9 cellular contexts compared by ENCODE assay signal in the genomic region with DNA sequence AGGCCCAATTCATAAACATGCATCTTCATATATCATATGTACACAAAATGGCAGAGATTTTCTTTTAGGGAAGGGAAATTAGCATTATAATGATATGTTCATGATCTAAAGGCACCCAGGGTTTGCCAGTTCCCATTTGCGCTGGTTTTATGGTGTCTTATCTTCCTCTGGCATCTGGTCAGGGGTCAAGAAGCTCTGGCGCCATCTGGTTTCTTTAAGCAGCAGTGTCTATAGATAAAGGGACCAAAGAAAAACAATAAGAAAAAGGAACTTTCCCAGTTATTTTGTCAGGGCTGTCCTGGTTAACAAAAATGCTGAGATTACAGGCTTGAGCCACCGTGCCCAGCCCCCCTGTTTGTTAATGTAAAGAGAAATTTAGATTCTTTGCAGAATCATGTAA. TPM values are rescaled to one million over a fixed set of nuclear protein-coding genes. Genes with fewer than 3 reads are reported as not detected.
DNase-seq lines count a peak whose midpoint lies in the region; ATAC-seq and TF ChIP-seq lines count a peak whose summit lies in the region.
"Had no signal": no experiment of that assay in that cellular context is flagged by ENCODE, and none has a peak within 500 bp of the region (broad histone marks: within the 10 kb centered on the region; RNA-seq: fewer than 3 reads in every experiment).

No MANE protein-coding gene starts in this region.

- peak overlapping the region in 3 of 4 donors; percentile 42 to 76 (median 61) for H3K4me3 Mint-ChIP-seq in CD4-positive, CD25-positive, alpha-beta regulatory T cell

- peak in 1 of 3 donors; percentile 51 for DNase-seq in CD4-positive, CD25-positive, alpha-beta regulatory T cell
- DNase-seq in HFF-Myc (ENCODE audit: extremely low read depth, low read depth), result no peak
- DNase-seq in SK-MEL-5 (ENCODE audit: low read depth, low spot score), result peak; percentile 60
- peak; percentile 23 for DNase-seq in iPS-NIHi11 (ENCODE audit: low spot score)
- no peak for DNase-seq in NCI-H226
- DNase-seq in left lobe of liver (ENCODE audit: low spot score), result no peak
- DNase-seq in dorsolateral prefrontal cortex, result no peak

- no peak overlapping the region for H3K4me3 ChIP-seq in CD4-positive, CD25-positive, alpha-beta regulatory T cell (ENCODE audit: low read depth, low read length)
- H3K4me3 ChIP-seq in HFF-Myc (replicated peaks; ENCODE audit: low read depth, low read length), result no peak overlapping the region
- no peak overlapping the region for H3K4me3 ChIP-seq in dorsolateral prefrontal cortex

- no peaks in the 10 kb centered on the region for H3K36me3 Mint-ChIP-seq in CD4-positive, CD25-positive, alpha-beta regulatory T cell

- ATAC-seq in CD4-positive, CD25-positive, alpha-beta regulatory T cell (ENCODE audit: low read depth in 2 of 2), result no peak
- ATAC-seq in GM21737 (IDR thresholded peaks at IDR 0.05; ENCODE audit: unreplicated experiment) (no peak), left lobe of liver (no peak)

- H3K4me1 ChIP-seq in CD4-positive, CD25-positive, alpha-beta regulatory T cell (ENCODE audit: control insufficient read depth, insufficient read depth, low read length, poor library complexity, severe bottlenecking), result peaks cover 12% of the 10 kb centered on the region

- peaks cover 0 to 3% (median 0%) of the 10 kb centered on the region in 7 donors for H3K9me3 Mint-ChIP-seq in CD4-positive, CD25-positive, alpha-beta regulatory T cell

- no peaks in the 10 kb centered on the region for H3K27me3 ChIP-seq in CD4-positive, CD25-positive, alpha-beta regulatory T cell (ENCODE audit: control insufficient read depth, insufficient read depth, low read length)
- H3K27me3 ChIP-seq in dorsolateral prefrontal cortex, result no peaks in the 10 kb centered on the region
- H3K27me3 ChIP-seq: neutrophil had no signal

- peaks cover under 1% of the 10 kb centered on the region for H3K27me3 Mint-ChIP-seq in CD4-positive, CD25-positive, alpha-beta regulatory T cell

- peaks cover 7 to 23% (median 12%) of the 10 kb centered on the region in 4 donors for H3K4me1 Mint-ChIP-seq in CD4-positive, CD25-positive, alpha-beta regulatory T cell

- H3K27ac Mint-ChIP-seq in CD4-positive, CD25-positive, alpha-beta regulatory T cell, result no peak overlapping the region

- intact Hi-C loops in dorsolateral prefrontal cortex (cut with DNase I), result no loop called here

- TF ChIP-seq CTCF in HFF-Myc (IDR thresholded peaks at IDR 0.05; ENCODE audit: low read depth, low read length, missing control alignments) (peak; percentile 31), dorsolateral prefrontal cortex (IDR thresholded peaks at IDR 0.05 in 54 of 56, conservative IDR thresholded peaks at IDR 0.05 in 2 of 56; ENCODE audit: low read depth in 1 of 56, partially characterized antibody in 56 of 56) (peak in 6 of 56 donors; percentile 9 to 30 (median 20))

- no peak overlapping the region for H3K27ac ChIP-seq in CD4-positive, CD25-positive, alpha-beta regulatory T cell (ENCODE audit: insufficient read depth, low read length, poor library complexity, severe bottlenecking)
- H3K27ac ChIP-seq in dorsolateral prefrontal cortex, result no peak overlapping the region
- H3K27ac ChIP-seq: neutrophil had no signal

- no peaks in the 10 kb centered on the region for H3K36me3 ChIP-seq in CD4-positive, CD25-positive, alpha-beta regulatory T cell (ENCODE audit: control insufficient read depth, insufficient read depth, low read length)
- H3K36me3 ChIP-seq: neutrophil had no signal

- no peaks in the 10 kb centered on the region for H3K9me3 ChIP-seq in CD4-positive, CD25-positive, alpha-beta regulatory T cell (ENCODE audit: control insufficient read depth in 2 of 2, low read length in 2 of 2)
- H3K9me3 ChIP-seq: neutrophil had no signal

- in situ Hi-C loops in SK-MEL-5 (cut with HindIII; ENCODE audit: low pct_unique_long_range_greater_than_20kb, low sequenced_read_pairs), result no loop called here

RNA-seq across cellular contexts. Expression of gene DCP1A, which starts 3.3 kb away (rescaled TPM):
- total RNA-seq in CD4-positive, CD25-positive, alpha-beta regulatory T cell, result 50.6 TPM
- 10 to 100 TPM; 47.7 to 63.6 (median 54.3) TPM for polyA plus RNA-seq in CD4-positive, CD25-positive, alpha-beta regulatory T cell
- total RNA-seq in SK-MEL-5 (2014; rRNA removed; shearing (Covaris generic)), result 15.6 and 18.6 TPM in 2 replicates
- polyA plus RNA-seq in SK-MEL-5 (2015; cell fraction: cytosol; rRNA removed), result 13.5 and 18.2 TPM in 2 replicates
- polyA plus RNA-seq in SK-MEL-5 (2015; cell fraction: nucleus; rRNA removed), result 14.2 and 15.9 TPM in 2 replicates
- total RNA-seq in left lobe of liver (5.9 TPM), dorsolateral prefrontal cortex (10 to 100 TPM; 13.7 to 30.8 (median 21.9) TPM)

Comparison
In these comparisons a context has a peak if more than half of its experiments do, and no peak if none do; other contexts are left out.
1. DNase-seq: peak in SK-MEL-5 (single experiment) and iPS-NIHi11 (single experiment); none in HFF-Myc (single experiment), NCI-H226 (single experiment), left lobe of liver (single experiment) and dorsolateral prefrontal cortex (0 of 10).